ENCODE assay signal across 17 cellular contexts in the genomic region with DNA sequence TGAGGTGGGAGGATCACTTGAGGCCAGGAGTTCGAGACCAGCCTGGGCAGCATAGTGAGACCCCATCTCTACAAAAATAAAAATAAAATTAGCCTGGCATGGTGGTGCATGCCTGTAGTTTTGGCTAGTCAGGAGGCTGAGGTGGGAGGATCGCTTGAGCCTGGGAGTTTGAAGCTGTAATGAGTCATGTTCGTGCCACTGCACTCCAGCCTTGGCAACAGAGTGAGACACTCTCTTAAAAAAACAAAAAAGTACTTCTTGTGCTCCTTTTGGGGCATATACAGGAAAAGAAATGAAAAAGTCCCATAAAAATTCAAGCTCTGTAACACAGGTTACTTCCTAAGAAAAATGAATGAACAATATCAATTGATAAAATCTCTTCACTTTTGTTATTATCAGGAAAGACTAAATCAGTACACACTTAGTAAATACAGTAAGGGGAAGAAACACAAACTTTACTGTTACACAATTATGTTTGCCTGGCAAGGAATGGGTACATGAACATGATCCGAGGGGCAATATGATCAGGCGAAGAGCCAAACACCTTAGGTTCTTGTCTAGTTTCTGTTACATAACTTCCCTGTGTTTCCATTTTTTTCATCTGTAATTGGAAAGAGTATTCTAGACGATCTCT. TPM values are rescaled to one million over a fixed set of nuclear protein-coding genes. Genes with fewer than 3 reads are reported as not detected.
DNase-seq lines count a peak whose midpoint lies in the region; ATAC-seq, FAIRE-seq and TF ChIP-seq lines count a peak whose summit lies in the region.
"Had no signal": no experiment of that assay in that cellular context is flagged by ENCODE, and none has a peak within 500 bp of the region (broad histone marks: within the 10 kb centered on the region; RNA-seq: fewer than 3 reads in every experiment).

No MANE protein-coding gene starts in this region.

- peaks cover 0 to 5% of the 10 kb centered on the region in 2 experiments for H3K27me3 ChIP-seq in mesenchymal stem cell (ENCODE audit: control insufficient read depth in 1 of 2, insufficient read depth in 1 of 2, low read length in 2 of 2)
- H3K27me3 ChIP-seq in neural progenitor cell, result no peaks in the 10 kb centered on the region
- H3K27me3 ChIP-seq in neuronal stem cell (ENCODE audit: control insufficient read depth in 3 of 3, insufficient read depth in 3 of 3, low read depth in 1 of 3, low read length in 3 of 3), result peaks cover 0 to 20% (median 0%) of the 10 kb centered on the region in 3 experiments
- H3K27me3 ChIP-seq: BLaER1, dorsolateral prefrontal cortex, upper lobe of left lung had no signal

- ATAC-seq in GM21528 (IDR thresholded peaks at IDR 0.05; ENCODE audit: low FRiP score, unreplicated experiment), result no peak
- ATAC-seq: activated T-cell treated with anti-CD3 and anti-CD28 coated beads, Interleukin-2, amount 50 U/mL, for 72 hours; GM12878 had no signal

- no peak overlapping the region for H3K4me3 Mint-ChIP-seq in neural progenitor cell
- H3K4me3 Mint-ChIP-seq: activated T-cell treated with anti-CD3 and anti-CD28 coated beads, Interleukin-2, amount 50 U/mL, for 72 hours had no signal

- H3K9me3 ChIP-seq in mesenchymal stem cell (ENCODE audit: control insufficient read depth, low read length), result no peaks in the 10 kb centered on the region
- H3K9me3 ChIP-seq in neural progenitor cell (ENCODE audit: low read depth), result no peaks in the 10 kb centered on the region
- no peaks in the 10 kb centered on the region for H3K9me3 ChIP-seq in neuronal stem cell (replicated peaks in 1 of 2; ENCODE audit: control insufficient read depth in 2 of 2, insufficient read depth in 1 of 2, low read depth in 1 of 2, low read length in 2 of 2)
- H3K9me3 ChIP-seq: BLaER1, upper lobe of left lung had no signal

- H3K79me1 ChIP-seq in mesenchymal stem cell (replicated peaks; ENCODE audit: low read length, poor library complexity, severe bottlenecking) (no peaks in the 10 kb centered on the region), neuronal stem cell (ENCODE audit: low read depth, low read length) (no peaks in the 10 kb centered on the region)

- H2BK5ac ChIP-seq in mesenchymal stem cell (ENCODE audit: low read depth, low read length, poor library complexity, severe bottlenecking) (no peak overlapping the region), neuronal stem cell (ENCODE audit: low read length) (no peak overlapping the region)

- H2BK15ac ChIP-seq in mesenchymal stem cell (ENCODE audit: low read depth, poor library complexity, severe bottlenecking) (no peak overlapping the region), neuronal stem cell (ENCODE audit: low read length) (no peak overlapping the region)

- H3K4me1 Mint-ChIP-seq in neural progenitor cell, result peaks cover 20% of the 10 kb centered on the region

- no peak overlapping the region for H2AK5ac ChIP-seq in mesenchymal stem cell (ENCODE audit: low read length, severe bottlenecking)
- H2AK5ac ChIP-seq in neuronal stem cell (ENCODE audit: low read depth, low read length), result no peak overlapping the region

- no peaks in the 10 kb centered on the region for H3K36me3 Mint-ChIP-seq in neural progenitor cell

- no peak overlapping the region for H4K91ac ChIP-seq in mesenchymal stem cell (ENCODE audit: low read length)
- H4K91ac ChIP-seq in neuronal stem cell (ENCODE audit: low read depth, low read length, poor library complexity), result no peak overlapping the region

- WGBS in mesenchymal stem cell, result 79% methylated on average over 5 of the region's 6 CpGs
- WGBS in neuronal stem cell (ENCODE audit: extremely low coverage in 2 of 2, insufficient read length in 2 of 2, insufficient replicate concordance in 1 of 2), 2 donors, result no CpG with 5 or more reads among the region's 6 CpGs

- no peak overlapping the region for H4K8ac ChIP-seq in mesenchymal stem cell (ENCODE audit: low read length)
- H4K8ac ChIP-seq in neuronal stem cell (ENCODE audit: low read depth, low read length), result no peak overlapping the region

- DNase-seq in EL, result peak; percentile 45
- peak; percentile 21 for DNase-seq in RCC 7860 (ENCODE audit: low spot score)
- DNase-seq in dermis blood vessel endothelial cell, result peak; percentile 67
- DNase-seq in mesenchymal stem cell, result no peak
- no peak for DNase-seq in retina
- DNase-seq in neural progenitor cell (ENCODE audit: low spot score), result no peak
- DNase-seq in neuronal stem cell (ENCODE audit: low spot score), result no peak
- DNase-seq: activated CD4-positive, alpha-beta T cell treated with anti-CD3 and anti-CD28 coated beads, Interleukin-2, amount 50 U/mL, for 4 hours; activated T-cell treated with anti-CD3 and anti-CD28 coated beads, Interleukin-2, amount 50 U/mL, for 72 hours; DND-41; dorsolateral prefrontal cortex; SIG-M5; stimulated activated CD4-positive, alpha-beta T cell treated with anti-CD3 and anti-CD28 coated beads, Interleukin-4, amount 100 ng/mL, for 1 hour had no signal

- no peak for TF ChIP-seq CTCF in neural progenitor cell (IDR thresholded peaks at IDR 0.05)

- H3K23ac ChIP-seq in mesenchymal stem cell (ENCODE audit: low read length in 2 of 2) (no peak overlapping the region), neuronal stem cell (ENCODE audit: low read depth, low read length, poor library complexity) (no peak overlapping the region)

- H3K14ac ChIP-seq in mesenchymal stem cell (ENCODE audit: low read length in 2 of 2) (no peak overlapping the region), neuronal stem cell (ENCODE audit: low read length) (no peak overlapping the region)

- no peaks in the 10 kb centered on the region for H3K9me3 Mint-ChIP-seq in neural progenitor cell
- H3K9me3 Mint-ChIP-seq: activated T-cell treated with anti-CD3 and anti-CD28 coated beads, Interleukin-2, amount 50 U/mL, for 72 hours had no signal

- H3K4ac ChIP-seq in mesenchymal stem cell (ENCODE audit: low read depth in 1 of 2, low read length in 2 of 2) (no peak overlapping the region), neuronal stem cell (ENCODE audit: low read length) (no peak overlapping the region)

- H3K4me2 ChIP-seq in mesenchymal stem cell (ENCODE audit: low read length, poor library complexity, severe bottlenecking), result no peak overlapping the region
- no peak overlapping the region for H3K4me2 ChIP-seq in neural progenitor cell
- H3K4me2 ChIP-seq in neuronal stem cell (ENCODE audit: insufficient read depth, low read length, poor library complexity, severe bottlenecking), result no peak overlapping the region
- H3K4me2 ChIP-seq: BLaER1 had no signal

- H3K4me1 ChIP-seq in mesenchymal stem cell (ENCODE audit: control insufficient read depth, insufficient read depth, low read depth, low read length) (peaks cover 2% of the 10 kb centered on the region), neural progenitor cell (peaks cover 4% of the 10 kb centered on the region), neuronal stem cell (ENCODE audit: control insufficient read depth in 2 of 2, insufficient read depth in 1 of 2, low read depth in 1 of 2, low read length in 2 of 2) (peaks cover 3 to 7% of the 10 kb centered on the region in 2 donors)
- H3K4me1 ChIP-seq: BLaER1 had no signal

- H3K27ac Mint-ChIP-seq in neural progenitor cell, result no peak overlapping the region
- H3K27ac Mint-ChIP-seq: activated T-cell treated with anti-CD3 and anti-CD28 coated beads, Interleukin-2, amount 50 U/mL, for 72 hours had no signal

- H3K27ac ChIP-seq in mesenchymal stem cell (ENCODE audit: low read length, poor library complexity, severe bottlenecking) (no peak overlapping the region), neural progenitor cell (no peak overlapping the region), neuronal stem cell (replicated peaks; ENCODE audit: low read length) (no peak overlapping the region)
- H3K27ac ChIP-seq: BLaER1, dorsolateral prefrontal cortex, upper lobe of left lung had no signal

- H3K4me3 ChIP-seq in mesenchymal stem cell (ENCODE audit: insufficient read depth in 1 of 2, low read depth in 1 of 2, low read length in 2 of 2) (no peak overlapping the region), neural progenitor cell (no peak overlapping the region), neuronal stem cell (ENCODE audit: low read length in 2 of 2) (no peak overlapping the region)
- H3K4me3 ChIP-seq: BLaER1, dorsolateral prefrontal cortex, GM12878, upper lobe of left lung had no signal

- H3K27me3 Mint-ChIP-seq in neural progenitor cell (ENCODE audit: insufficient read depth, low read depth), result no peaks in the 10 kb centered on the region

- H4K20me1 ChIP-seq in neural progenitor cell (ENCODE audit: low read depth), result no peaks in the 10 kb centered on the region
- H4K20me1 ChIP-seq: BLaER1 had no signal

- H3K36me3 ChIP-seq in mesenchymal stem cell (ENCODE audit: control insufficient read depth in 1 of 2, insufficient read depth in 2 of 2, low read depth in 1 of 2, low read length in 2 of 2) (no peaks in the 10 kb centered on the region), neural progenitor cell (no peaks in the 10 kb centered on the region), neuronal stem cell (replicated peaks in 1 of 2; ENCODE audit: control insufficient read depth in 2 of 2, insufficient read depth in 2 of 2, low read length in 2 of 2) (no peaks in the 10 kb centered on the region)
- H3K36me3 ChIP-seq: BLaER1, upper lobe of left lung had no signal

- no peak overlapping the region for H2AFZ ChIP-seq in mesenchymal stem cell (ENCODE audit: low read depth, low read length)
- H2AFZ ChIP-seq in neural progenitor cell (replicated peaks), result no peak overlapping the region
- no peak overlapping the region for H2AFZ ChIP-seq in neuronal stem cell (ENCODE audit: low read length)

- peak; percentile 4 for FAIRE-seq in RCC 7860 (lab: Jason Lieb, UNC)
- FAIRE-seq: GM12878 had no signal

- H3F3A ChIP-seq in neural progenitor cell (ENCODE audit: low read depth), result no peaks in the 10 kb centered on the region

- H2BK12ac ChIP-seq in mesenchymal stem cell (ENCODE audit: low read length in 2 of 2) (no peak overlapping the region), neuronal stem cell (ENCODE audit: low read length) (no peak overlapping the region)

- no peak overlapping the region for H2BK120ac ChIP-seq in mesenchymal stem cell (ENCODE audit: low read depth, low read length)
- H2BK120ac ChIP-seq in neuronal stem cell (ENCODE audit: low read depth, low read length), result no peak overlapping the region

- H3K79me2 ChIP-seq in neural progenitor cell (ENCODE audit: low read depth), result no peaks in the 10 kb centered on the region

- peak overlapping the region; percentile 51 for H3K9ac ChIP-seq in mesenchymal stem cell (ENCODE audit: low read length)
- no peak overlapping the region for H3K9ac ChIP-seq in neural progenitor cell
- no peak overlapping the region for H3K9ac ChIP-seq in neuronal stem cell (ENCODE audit: low read depth, low read length, poor library complexity)
- H3K9ac ChIP-seq: BLaER1 had no signal

- H3K18ac ChIP-seq in mesenchymal stem cell (ENCODE audit: low read depth in 1 of 2, low read length in 2 of 2) (no peak overlapping the region), neuronal stem cell (ENCODE audit: low read length) (no peak overlapping the region)

RNA-seq across cellular contexts. Expression of a gene that starts 46.9 kb away (rescaled TPM):
- not detected in 2 replicates for total RNA-seq in dermis blood vessel endothelial cell
- polyA plus RNA-seq in mesenchymal stem cell (2013, experiment 1 of 2), result not detected
- polyA plus RNA-seq in mesenchymal stem cell (2013, experiment 2 of 2), result not detected
- total RNA-seq in neural progenitor cell (ENCODE audit: low replicate concordance), result not detected in 2 replicates
- not detected for polyA plus RNA-seq in neuronal stem cell (2013, experiment 1 of 2)
- polyA plus RNA-seq in neuronal stem cell (2013, experiment 2 of 2), result not detected
- total RNA-seq: activated T-cell treated with anti-CD3 and anti-CD28 coated beads, Interleukin-2, amount 50 U/mL, for 72 hours; GM12878 had no signal
- polyA plus RNA-seq: GM12878 had no signal

Comparison
In these comparisons a context has a peak if more than half of its experiments do, and no peak if none do; other contexts are left out.
1. DNase-seq: peak in EL (single experiment), RCC 7860 (single experiment) and dermis blood vessel endothelial cell (single experiment); none in mesenchymal stem cell (single experiment), retina (single experiment), neural progenitor cell (single experiment) and neuronal stem cell (single experiment).